Comparison of ENCODE assay signal across 1 cellular context in genomic region chr11:78742430-78742829, GRCh38.
TF ChIP-seq lines count a peak whose summit lies in the region.

No MANE protein-coding gene starts in this region.

TF ChIP-seq in WTC11, 78 proteins besides CTCF, POLR2A, EP300 and RAD21 (continued from another document):
- TF ChIP-seq ATF2 (CRISPR knock-in tag; IDR thresholded peaks at IDR 0.05; ENCODE audit: borderline replicate concordance, low read depth), result no peak
- no peak for TF ChIP-seq ZNF416 (CRISPR knock-in tag; IDR thresholded peaks at IDR 0.05)
- TF ChIP-seq ZNF281 (CRISPR knock-in tag; IDR thresholded peaks at IDR 0.05), result no peak
- TF ChIP-seq GRHL2 (CRISPR knock-in tag; IDR thresholded peaks at IDR 0.05; ENCODE audit: insufficient replicate concordance, severe bottlenecking), result no peak
- TF ChIP-seq MXD4 (CRISPR knock-in tag; IDR thresholded peaks at IDR 0.05; ENCODE audit: borderline replicate concordance), result no peak
- TF ChIP-seq KAT7 (CRISPR knock-in tag; IDR thresholded peaks at IDR 0.05; ENCODE audit: borderline replicate concordance), result no peak
- no peak for TF ChIP-seq RELA (CRISPR knock-in tag; IDR thresholded peaks at IDR 0.05; ENCODE audit: borderline replicate concordance)
- TF ChIP-seq ZNF232 (CRISPR knock-in tag; IDR thresholded peaks at IDR 0.05), result no peak
TF ChIP-seq in WTC11: peak in this region for 0.
